ENCODE assay signal across 21 cellular contexts in the genomic region with DNA sequence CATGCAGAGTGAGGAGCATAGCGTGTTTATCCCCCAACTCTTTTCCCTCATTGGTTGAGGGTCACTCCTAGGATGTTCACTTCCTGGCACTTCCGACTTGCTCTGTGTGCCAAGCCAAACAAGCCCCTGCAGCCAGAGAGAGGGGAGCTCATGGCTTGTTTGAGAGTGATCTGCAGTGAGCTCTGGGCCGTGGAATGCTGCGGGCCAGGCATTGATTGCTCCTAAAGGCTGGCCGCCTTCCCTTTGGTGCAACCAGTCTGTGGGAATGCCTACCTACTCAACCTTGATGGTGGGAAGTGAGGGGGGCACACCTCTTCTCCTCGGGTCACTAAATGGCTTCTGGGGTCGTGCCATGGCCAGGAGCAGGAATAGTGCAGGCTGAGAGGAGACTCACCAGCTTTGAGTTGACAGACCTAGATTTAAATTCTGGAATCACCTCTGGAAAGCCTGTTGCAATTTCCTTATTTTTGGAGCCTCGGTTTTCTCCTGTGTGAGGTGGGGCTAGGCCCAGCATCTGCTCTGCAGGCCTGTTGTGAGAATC.
DNase-seq lines count a peak whose midpoint lies in the region; ATAC-seq, FAIRE-seq and TF ChIP-seq lines count a peak whose summit lies in the region.
"Had no signal": no experiment of that assay in that cellular context is flagged by ENCODE, and none has a peak within 500 bp of the region (broad histone marks: within the 10 kb centered on the region; RNA-seq: fewer than 3 reads in every experiment).

No MANE protein-coding gene starts in this region.

- no peak for TF ChIP-seq CTCF in VCaP (conservative IDR thresholded peaks at IDR 0.05)
- TF ChIP-seq CTCF in HepG2 (CRISPR knock-in tag; IDR thresholded peaks at IDR 0.05), result no peak
- no peak for TF ChIP-seq CTCF in thyroid gland (IDR thresholded peaks at IDR 0.05)

- TF ChIP-seq RAD21 in HepG2 (CRISPR knock-in tag; IDR thresholded peaks at IDR 0.05), result no peak

- POLR2A ChIA-PET in HepG2 (lab: Yijun Ruan, JAX), result interaction anchor here (1.0 to 2.3 kb wide), 7 partner anchors 13 to 167 kb away, joined by 4 to 10 read pairs (median 5); partner anchors contain the start of gene MSX1
- POLR2A ChIA-PET in CD8-positive, alpha-beta memory T cell (lab: Charles Lee), result no interaction called here

- intact Hi-C loops in HepG2 (cut with micrococcal nuclease; ENCODE audit: unreplicated experiment), result loop anchor here (5.0 kb wide), 3 partner anchors 52 to 207 kb away; no protein-coding TSS in a partner anchor
- intact Hi-C loops in thyroid gland (cut with DNase I), result no loop called here

- H3K9ac ChIP-seq in HepG2 (ENCODE audit: insufficient read depth, low read depth, low read length), result peak overlapping the region; percentile 13; the same call in 1 of the 2 replicates
- H3K9ac ChIP-seq: BLaER1 treated with 17β-estradiol and CSF1 and Interleukin-3, amounts not matched to agents 10 nM and 100 nM; GM23248 had no signal

- no peaks in the 10 kb centered on the region; a peak in 1 of 5 replicates for H3K36me3 ChIP-seq in HepG2 (replicated peaks in 1 of 2; ENCODE audit: control insufficient read depth in 1 of 2, insufficient read depth in 2 of 2, low read length in 2 of 2)
- no peaks in the 10 kb centered on the region for H3K36me3 ChIP-seq in thyroid gland
- no peaks in the 10 kb centered on the region for H3K36me3 ChIP-seq in CD8-positive, alpha-beta memory T cell (ENCODE audit: insufficient read depth, low read length)

- CTCF ChIA-PET in HepG2 (lab: Yijun Ruan, JAX; ENCODE audit: low intra/inter-chr PET ratio, low total read pairs), result no interaction called here
- CTCF ChIA-PET in CD8-positive, alpha-beta memory T cell (lab: Charles Lee), result no interaction called here

- no peak overlapping the region for H2AFZ ChIP-seq in HepG2 (ENCODE audit: low read length)
- H2AFZ ChIP-seq: GM23248 had no signal

- no peak overlapping the region for H3K27ac Mint-ChIP-seq in CD8-positive, alpha-beta memory T cell
- H3K27ac Mint-ChIP-seq: CD4-positive, alpha-beta memory T cell had no signal

- peak overlapping the region; percentile 59 for H3K4me2 ChIP-seq in HepG2 (ENCODE audit: low read depth, low read length)
- H3K4me2 ChIP-seq: BLaER1 treated with 17β-estradiol and CSF1 and Interleukin-3, amounts not matched to agents 10 nM and 100 nM had no signal

- DNase-seq in SHP77 treated with DMSO at 0.1 percent for 48 hours (lab: John Stamatoyannopoulos, UW) (peak; percentile 4), SHP77 (lab: John Stamatoyannopoulos, UW) (no peak), HepG2 (ENCODE audit: low spot score) (no peak), thyroid gland (no peak), NCI-H2081 treated with DMSO at 0.1 percent for 48 hours (lab: John Stamatoyannopoulos, UW) (no peak)
- DNase-seq in CD8-positive, alpha-beta memory T cell, result no peak
- DNase-seq: Calu3; CD4-positive, alpha-beta memory T cell; DMS153; NCI-H1436 treated with DMSO at 0.1 percent for 48 hours; NCI-H1930; NCI-H524; OCI-M1 had no signal

- H3K4me1 Mint-ChIP-seq in CD8-positive, alpha-beta memory T cell, result no peaks in the 10 kb centered on the region
- H3K4me1 Mint-ChIP-seq: CD4-positive, alpha-beta memory T cell had no signal

- FAIRE-seq in HepG2 (lab: Jason Lieb, UNC), result no peak
- FAIRE-seq: G401.6, HTR-8/SVneo, RCC 7860 had no signal

- in situ Hi-C loops in HepG2 (cut with HindIII; ENCODE audit: extremely low pct_ligation_motif_present, low pct_unique_long_range_greater_than_20kb), result loop anchor here (5.0 kb wide), 1 partner anchor 163 kb away; the partner anchor contains the start of gene MSX1

- ATAC-seq in HepG2, result peak; percentile 63
- no peak for ATAC-seq in HG03378 (IDR thresholded peaks at IDR 0.05; ENCODE audit: unreplicated experiment)

- H3K4me3 Mint-ChIP-seq in CD8-positive, alpha-beta memory T cell, result no peak overlapping the region
- H3K4me3 Mint-ChIP-seq: CD4-positive, alpha-beta memory T cell; IgD-negative memory B cell had no signal

- no peaks in the 10 kb centered on the region for H3K27me3 Mint-ChIP-seq in CD8-positive, alpha-beta memory T cell
- H3K27me3 Mint-ChIP-seq: CD4-positive, alpha-beta memory T cell; IgD-negative memory B cell had no signal

- peaks cover 9 to 37% (median 17%) of the 10 kb centered on the region in 3 donors for H3K36me3 Mint-ChIP-seq in CD8-positive, alpha-beta memory T cell

- TF ChIP-seq EP300 in HepG2 (IDR thresholded peaks at IDR 0.05; ENCODE audit: low read depth in 2 of 2, low read length in 2 of 2) (no peak), HepG2 (CRISPR knock-in tag; IDR thresholded peaks at IDR 0.05; ENCODE audit: borderline replicate concordance) (no peak)

- H3K4me1 ChIP-seq in HepG2 (ENCODE audit: insufficient read depth, low read length), result peaks cover 67% of the 10 kb centered on the region
- H3K4me1 ChIP-seq in thyroid gland, result peaks cover 10 to 18% of the 10 kb centered on the region in 2 donors
- H3K4me1 ChIP-seq in CD8-positive, alpha-beta memory T cell (ENCODE audit: insufficient read depth, low read length), result no peaks in the 10 kb centered on the region

- H3K27ac ChIP-seq in VCaP (peak overlapping the region; percentile 38; the same call in 1 of the 2 replicates), HepG2 (ENCODE audit: extremely low read length, insufficient read depth, low read length) (peak overlapping the region; percentile 76), thyroid gland (peak overlapping the region; percentile 6 to 80 (median 41))
- no peak overlapping the region for H3K27ac ChIP-seq in CD8-positive, alpha-beta memory T cell (ENCODE audit: low read depth, low read length)
- H3K27ac ChIP-seq: BLaER1 treated with 17β-estradiol and CSF1 and Interleukin-3, amounts not matched to agents 10 nM and 100 nM; GM23248 had no signal

- 51% methylated on average over 3 of the region's 8 CpGs for WGBS in HepG2 (ENCODE audit: low lambda C conversion rate)
- WGBS in thyroid gland, 2 donors, result 57 to 67% methylated on average over 3 to 8 of the region's 8 CpGs

- no peaks in the 10 kb centered on the region for H4K20me1 ChIP-seq in HepG2 (ENCODE audit: insufficient read depth, low read length)
- H4K20me1 ChIP-seq: BLaER1 treated with 17β-estradiol and CSF1 and Interleukin-3, amounts not matched to agents 10 nM and 100 nM had no signal

- H3K9me3 Mint-ChIP-seq in CD8-positive, alpha-beta memory T cell, result no peaks in the 10 kb centered on the region

- H3K27me3 ChIP-seq in HepG2 (ENCODE audit: control insufficient read depth in 1 of 2, insufficient read depth in 2 of 2, low read length in 2 of 2) (no peaks in the 10 kb centered on the region), thyroid gland (no peaks in the 10 kb centered on the region)
- no peaks in the 10 kb centered on the region for H3K27me3 ChIP-seq in CD8-positive, alpha-beta memory T cell (ENCODE audit: insufficient read depth, low read length, poor library complexity, severe bottlenecking)
- H3K27me3 ChIP-seq: BLaER1 treated with 17β-estradiol and CSF1 and Interleukin-3, amounts not matched to agents 10 nM and 100 nM had no signal

- H3K9me3 ChIP-seq in HepG2 (ENCODE audit: low read length), result no peaks in the 10 kb centered on the region
- H3K9me3 ChIP-seq in thyroid gland, result no peaks in the 10 kb centered on the region
- H3K9me3 ChIP-seq in CD8-positive, alpha-beta memory T cell (ENCODE audit: low read length), result no peaks in the 10 kb centered on the region

- no peak for TF ChIP-seq POLR2A in HepG2 (IDR thresholded peaks at IDR 0.05; ENCODE audit: insufficient read depth in 1 of 2, low read depth in 2 of 2, low read length in 2 of 2)
- TF ChIP-seq POLR2A in thyroid gland (IDR thresholded peaks at IDR 0.05), result no peak

- no TSS peak for BruUV-seq in HepG2 (replicated peaks; lab: Mats Ljungman, UMichigan)

- no peaks in the 10 kb centered on the region for H3K79me2 ChIP-seq in HepG2 (ENCODE audit: insufficient read depth, low read length)

- H3K4me3 ChIP-seq in HepG2 (replicated peaks in 1 of 3; ENCODE audit: insufficient read depth in 1 of 3, low read depth in 2 of 3, low read length in 3 of 3), result peak overlapping the region in 1 of 3 experiments; percentile 31; a peak in 2 of 6 replicates
- no peak overlapping the region for H3K4me3 ChIP-seq in thyroid gland (replicated peaks in 1 of 3)
- H3K4me3 ChIP-seq in CD8-positive, alpha-beta memory T cell (ENCODE audit: low read length), result no peak overlapping the region
- H3K4me3 ChIP-seq: BLaER1 treated with 17β-estradiol and CSF1 and Interleukin-3, amounts not matched to agents 10 nM and 100 nM; GM23248 had no signal

TF ChIP-seq in HepG2, 621 proteins besides CTCF, POLR2A, EP300 and RAD21 (continues in another document):
- TF ChIP-seq ZNF788 (CRISPR knock-in tag; IDR thresholded peaks at IDR 0.05; ENCODE audit: borderline replicate concordance) (no peak), HES4 (CRISPR knock-in tag; IDR thresholded peaks at IDR 0.05; ENCODE audit: borderline replicate concordance) (no peak), NCOA1 (CRISPR knock-in tag; IDR thresholded peaks at IDR 0.05) (0 out of 2 replicates have a peak, but pooled peaks have one; percentile 30), GTF3A (CRISPR knock-in tag; conservative IDR thresholded peaks at IDR 0.05) (no peak), ZNF343 (CRISPR knock-in tag; IDR thresholded peaks at IDR 0.05) (no peak), RARG (CRISPR knock-in tag; IDR thresholded peaks at IDR 0.05; ENCODE audit: low read depth) (no peak), ZNF274 (CRISPR knock-in tag; IDR thresholded peaks at IDR 0.05) (0 out of 2 replicates have a peak, but pooled peaks have one; percentile 5), HNF4G (IDR thresholded peaks at IDR 0.05; ENCODE audit: borderline replicate concordance, low read depth, low read length) (no peak), HNF4G (CRISPR knock-in tag; IDR thresholded peaks at IDR 0.05; ENCODE audit: borderline replicate concordance, low read depth) (no peak), ZC3H13 (CRISPR knock-in tag; IDR thresholded peaks at IDR 0.05) (no peak), TBX2 (CRISPR knock-in tag; IDR thresholded peaks at IDR 0.05; ENCODE audit: borderline replicate concordance) (peak; percentile 1; the same call in 1 of the 2 replicates), ZNF253 (CRISPR knock-in tag; IDR thresholded peaks at IDR 0.05; ENCODE audit: borderline replicate concordance) (0 out of 2 replicates have a peak, but pooled peaks have one; percentile 30), MEIS2 (CRISPR knock-in tag; IDR thresholded peaks at IDR 0.05) (no peak), NR2F2 (IDR thresholded peaks at IDR 0.05; ENCODE audit: borderline replicate concordance, low read depth) (no peak)
